8 cellular contexts compared by ENCODE assay signal in genomic region chr17:20095366-20096080, GRCh38.
DNase-seq lines count a peak whose midpoint lies in the region; ATAC-seq, FAIRE-seq and TF ChIP-seq lines count a peak whose summit lies in the region.

No MANE protein-coding gene starts in this region.

- H3K36me3 ChIP-seq in H1 (ENCODE audit: control insufficient read depth in 2 of 4, insufficient read depth in 4 of 4, low read length in 3 of 4), result no peaks in the 10 kb centered on the region
- no peaks in the 10 kb centered on the region for H3K36me3 ChIP-seq in lung (ENCODE audit: control insufficient read depth in 2 of 2, insufficient read depth in 2 of 2, low read length in 2 of 2)

- no peak overlapping the region for H2AK5ac ChIP-seq in H1 (ENCODE audit: low read depth, low read length)

- no peaks in the 10 kb centered on the region for H4K20me1 ChIP-seq in H1 (replicated peaks in 1 of 2; ENCODE audit: control insufficient read depth in 1 of 2, insufficient read depth in 2 of 2, low read length in 2 of 2)

- H2AFZ ChIP-seq in H1 (ENCODE audit: low read length), result no peak overlapping the region

- no peak overlapping the region for H2BK15ac ChIP-seq in H1 (ENCODE audit: low read length)

- DNase-seq in COLO668 (lab: John Stamatoyannopoulos, UW; ENCODE audit: unreplicated experiment) (peak; percentile 30), NCI-H2227 (lab: John Stamatoyannopoulos, UW; ENCODE audit: unreplicated experiment) (peak; percentile 60), H1 (ENCODE audit: low read depth in 1 of 2, low spot score in 2 of 2) (peak in 1 of 2 experiments; percentile 21), lung (ENCODE audit: low spot score) (no peak), NCI-H2107 treated with DMSO at 0.1 percent for 48 hours (lab: John Stamatoyannopoulos, UW; ENCODE audit: unreplicated experiment) (no peak), NK-92 (lab: John Stamatoyannopoulos, UW; ENCODE audit: unreplicated experiment) (no peak)
- no peak for DNase-seq in activated CD8-positive, alpha-beta memory T cell treated with anti-CD3 and anti-CD28 coated beads, Interleukin-2, amount 50 U/mL, for 4 hours

- H3K4me3 ChIP-seq in H1 (ENCODE audit: extremely low read depth in 1 of 4, insufficient read depth in 2 of 4, low read depth in 3 of 4, low read length in 4 of 4) (no peak overlapping the region), lung (no peak overlapping the region)

- H4K91ac ChIP-seq in H1 (replicated peaks; ENCODE audit: insufficient read length, low read length), result no peak overlapping the region

- no peaks in the 10 kb centered on the region for H3K23me2 ChIP-seq in H1 (ENCODE audit: low read depth, low read length)

- no peaks in the 10 kb centered on the region for H3K9me3 ChIP-seq in H1 (ENCODE audit: insufficient read depth in 2 of 2, low read depth in 1 of 2, low read length in 1 of 2)
- peaks cover 0 to 2% of the 10 kb centered on the region in 2 donors for H3K9me3 ChIP-seq in lung (ENCODE audit: control insufficient read depth in 2 of 2, insufficient read depth in 1 of 2, low read length in 1 of 2)

- peak; percentile 62 for FAIRE-seq in H1 (lab: Jason Lieb, UNC)

- no peak overlapping the region for H3K4ac ChIP-seq in H1 (replicated peaks; ENCODE audit: insufficient read length, low read depth, low read length)

- H4K8ac ChIP-seq in H1 (ENCODE audit: extremely low read depth, insufficient read depth, low read length), result no peak overlapping the region

- TF ChIP-seq RAD21 in H1 (IDR thresholded peaks at IDR 0.05 in 1 of 2, conservative IDR thresholded peaks at IDR 0.05 in 1 of 2; ENCODE audit: low read depth in 2 of 2, low read length in 2 of 2), result peak; percentile 33 to 55; a peak in 3 of 4 replicates

- no peak overlapping the region for H3K27ac ChIP-seq in H1 (ENCODE audit: low read depth, low read length)
- H3K27ac ChIP-seq in lung (ENCODE audit: low read depth in 1 of 2, low read length in 1 of 2), result peak overlapping the region; percentile 21 to 41

- TF ChIP-seq EP300 in H1 (IDR thresholded peaks at IDR 0.05; ENCODE audit: borderline replicate concordance in 1 of 2, low read depth in 2 of 2, low read length in 2 of 2), result no peak

- no peak overlapping the region for H3K4me2 ChIP-seq in H1 (ENCODE audit: insufficient read depth in 1 of 2, low read depth in 2 of 2, low read length in 2 of 2)

- peak; percentile 53 to 71 (median 59) for TF ChIP-seq CTCF in H1 (IDR thresholded peaks at IDR 0.05; ENCODE audit: control extremely low read depth in 1 of 3, insufficient read depth in 1 of 3, low read depth in 1 of 3, low read length in 3 of 3)
- no peak for TF ChIP-seq CTCF in lung (IDR thresholded peaks at IDR 0.05; ENCODE audit: control extremely low read depth, extremely low read depth)

- no peak overlapping the region for H3K9ac ChIP-seq in H1 (replicated peaks in 1 of 4; ENCODE audit: extremely low read depth in 1 of 4, low read depth in 3 of 4, low read length in 3 of 4)

- no peak overlapping the region for H2BK120ac ChIP-seq in H1 (replicated peaks; ENCODE audit: low read depth, low read length)

- 0 out of 2 replicates have a peak overlapping the region, but pooled peaks have one; percentile 65 for H2BK12ac ChIP-seq in H1 (ENCODE audit: low read depth, low read length)

- H2BK20ac ChIP-seq in H1 (ENCODE audit: low read length), result 0 out of 2 replicates have a peak overlapping the region, but pooled peaks have one; percentile 53

- no peak overlapping the region for H4K5ac ChIP-seq in H1 (ENCODE audit: insufficient read length, low read depth, low read length)

- no peak overlapping the region for H3K14ac ChIP-seq in H1 (ENCODE audit: insufficient read length)

- no peak overlapping the region for H3K56ac ChIP-seq in H1 (replicated peaks; ENCODE audit: insufficient read length, low read depth, low read length)

- H2BK5ac ChIP-seq in H1 (ENCODE audit: low read depth, low read length), result peak overlapping the region; percentile 8; the same call in 1 of the 2 replicates

- no peak overlapping the region for H3K23ac ChIP-seq in H1 (ENCODE audit: insufficient read length)

- H3K18ac ChIP-seq in H1 (ENCODE audit: extremely low read depth, low read length), result no peak overlapping the region

- CTCF ChIA-PET in H1 (lab: Charles Lee; ENCODE audit: partially characterized antibody), result interaction anchor here (0.6 to 1.6 kb wide), 13 partner anchors 9 to 627 kb away, joined by 3 to 7 read pairs (median 4); partner anchors contain the start of gene SPECC1

- no peak for ATAC-seq in lung (ENCODE audit: insufficient read depth, low FRiP score)
- ATAC-seq in GM21360 (IDR thresholded peaks at IDR 0.05; ENCODE audit: unreplicated experiment), result no peak

- 65% methylated on average over 18 of the region's 18 CpGs; no CpG with 5 or more reads in 1 of the 2 experiments for whole genome bisulfite sequencing in H1 (ENCODE audit: extremely low coverage in 1 of 2, insufficient coverage in 1 of 2, insufficient read length in 1 of 2, insufficient replicate concordance in 2 of 2, low coverage in 1 of 2, low lambda C conversion rate in 2 of 2, missing lambda C conversion rate in 1 of 2), 2 experiments
- 47 to 68% methylated on average over 18 of the region's 18 CpGs for WGBS in lung, 2 donors

- no peak for TF ChIP-seq POLR2A in H1 (IDR thresholded peaks at IDR 0.05; ENCODE audit: control extremely low read depth in 1 of 2, low read depth in 2 of 2, low read length in 2 of 2)

- H3K79me1 ChIP-seq in H1 (ENCODE audit: low read depth, low read length), result no peaks in the 10 kb centered on the region

- POLR2A ChIA-PET in H1 (lab: Charles Lee; ENCODE audit: partially characterized antibody), result interaction anchor here (0.8 kb wide), 1 partner anchor 121 kb away, joined by 3 read pairs; no protein-coding TSS in a partner anchor

- H3K79me2 ChIP-seq in H1 (ENCODE audit: control insufficient read depth in 1 of 2, insufficient read depth in 2 of 2, low read length in 2 of 2), result no peaks in the 10 kb centered on the region

- H3K27me3 ChIP-seq in H1 (replicated peaks in 1 of 4; ENCODE audit: control insufficient read depth in 3 of 4, extremely low read depth in 1 of 4, insufficient read depth in 3 of 4, low read length in 3 of 4) (no peaks in the 10 kb centered on the region), lung (ENCODE audit: control insufficient read depth, insufficient read depth) (no peaks in the 10 kb centered on the region)

- H3K4me1 ChIP-seq in H1 (replicated peaks in 1 of 4; ENCODE audit: control insufficient read depth in 3 of 4, insufficient read depth in 4 of 4, low read length in 3 of 4) (peaks cover 0 to 7% (median 6%) of the 10 kb centered on the region in 4 experiments; a peak in 4 of 7 replicates), lung (ENCODE audit: control insufficient read depth in 2 of 2, insufficient read depth in 2 of 2, low read length in 2 of 2) (no peaks in the 10 kb centered on the region)

TF ChIP-seq in H1, 55 proteins besides CTCF, POLR2A, EP300 and RAD21:
- TF ChIP-seq ZNF274 (IDR thresholded peaks at IDR 0.05; ENCODE audit: borderline replicate concordance, extremely low read depth, low read length), result no peak
- TF ChIP-seq, protein P1, sequence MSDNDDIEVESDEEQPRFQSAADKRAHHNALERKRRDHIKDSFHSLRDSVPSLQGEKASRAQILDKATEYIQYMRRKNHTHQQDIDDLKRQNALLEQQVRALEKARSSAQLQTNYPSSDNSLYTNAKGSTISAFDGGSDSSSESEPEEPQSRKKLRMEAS (IDR thresholded peaks at IDR 0.05), result 0 out of 2 replicates have a peak, but pooled peaks have one; percentile 38
- 0 out of 2 replicates have a peak, but pooled peaks have one; percentile 4 for TF ChIP-seq TEAD4 (IDR thresholded peaks at IDR 0.05; ENCODE audit: low read depth, low read length)

Comparison
In these comparisons a context has a peak if more than half of its experiments do, and no peak if none do; other contexts are left out.
1. DNase-seq: peak in COLO668 (single experiment) and NCI-H2227 (single experiment); none in lung (single experiment), NCI-H2107 treated with DMSO at 0.1 percent for 48 hours (single experiment), NK-92 (single experiment) and activated CD8-positive, alpha-beta memory T cell treated with anti-CD3 and anti-CD28 coated beads, Interleukin-2, amount 50 U/mL, for 4 hours (single experiment).